ENCODE assay signal across 13 cellular contexts in the genomic region with DNA sequence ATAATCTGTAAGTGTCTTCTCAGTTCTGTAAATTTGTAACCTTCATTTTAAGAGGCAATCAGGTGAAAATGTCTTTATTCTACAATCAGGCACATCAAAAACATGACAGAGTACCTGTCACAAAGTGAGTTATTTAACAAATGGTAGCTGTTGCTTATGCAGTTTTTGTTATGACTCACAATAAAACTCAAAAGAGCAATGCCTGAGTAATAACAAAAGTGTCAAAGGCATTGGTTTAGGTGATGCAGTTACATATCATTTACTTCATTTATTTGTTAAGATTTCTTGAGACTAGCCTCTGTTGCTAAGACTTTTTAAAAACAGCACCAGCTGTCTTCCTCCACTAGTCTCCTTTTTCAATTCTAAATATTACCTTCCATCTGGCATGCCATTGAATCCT.
A peak's percentile ranks its signal among the peaks of the same experiment; 100 is the strongest.
DNase-seq lines count a peak whose midpoint lies in the region; ATAC-seq and FAIRE-seq lines count a peak whose summit lies in the region.
"Had no signal": no experiment of that assay in that cellular context is flagged by ENCODE, and none has a peak within 500 bp of the region (broad histone marks: within the 10 kb centered on the region; RNA-seq: fewer than 3 reads in every experiment).

No MANE protein-coding gene starts in this region.

- FAIRE-seq in GM18507 (lab: Jason Lieb, UNC), result peak; percentile 67

- no peak for DNase-seq in GM18507 (ENCODE audit: extremely low spot score, insufficient read length, low read depth)
- peak; percentile 32 for DNase-seq in LHCN-M2 (ENCODE audit: low read depth)
- no peak for DNase-seq in AML-193 (lab: John Stamatoyannopoulos, UW)
- no peak for DNase-seq in activated naive CD4-positive, alpha-beta T cell (lab: John Stamatoyannopoulos, UW)
- no peak for DNase-seq in NCI-H69 (lab: John Stamatoyannopoulos, UW)
- DNase-seq in NCI-H774 (lab: John Stamatoyannopoulos, UW), result no peak
- DNase-seq: effector CD4-positive, alpha-beta T cell; GF-D8; kidney glomerular epithelial cell; right cardiac atrium; SK-N-SH had no signal

- peak; percentile 92 for ATAC-seq in GM19463 (IDR thresholded peaks at IDR 0.05; ENCODE audit: unreplicated experiment)
- ATAC-seq in HG02885 (IDR thresholded peaks at IDR 0.05; ENCODE audit: poor library complexity, unreplicated experiment), result peak; percentile 85
- ATAC-seq: right cardiac atrium had no signal
